In the genomic region with DNA sequence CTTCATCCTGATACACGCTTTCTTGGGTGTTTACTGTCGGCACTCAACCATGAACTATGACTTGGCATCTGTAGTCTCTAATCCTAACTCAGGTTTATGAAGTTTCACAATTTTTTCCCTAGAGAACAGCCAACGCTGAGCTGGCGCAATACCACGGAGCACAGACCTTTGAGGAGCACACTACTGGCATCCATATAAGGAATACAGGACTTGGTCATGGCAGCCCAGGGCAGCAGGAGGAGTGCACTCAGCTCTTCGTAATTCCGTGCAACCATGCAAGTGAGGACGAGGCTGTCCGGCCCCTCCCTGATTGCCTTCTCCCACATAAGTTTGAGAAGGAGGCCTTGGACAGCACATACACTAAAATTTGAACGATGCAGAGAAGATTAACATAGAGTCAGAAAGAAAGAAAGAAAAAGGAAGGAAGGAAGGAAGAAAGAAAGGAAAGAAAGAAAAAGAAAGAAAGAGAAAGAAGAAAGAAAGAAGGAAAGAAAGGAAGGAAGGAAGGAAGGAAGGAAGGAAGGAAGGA, we compare ENCODE assay signal across 11 cellular contexts. TPM values are rescaled to one million over a fixed set of nuclear protein-coding genes. Genes with fewer than 3 reads are reported as not detected.
DNase-seq lines count a peak whose midpoint lies in the region; ATAC-seq and TF ChIP-seq lines count a peak whose summit lies in the region.
"Had no signal": no experiment of that assay in that cellular context is flagged by ENCODE, and none has a peak within 500 bp of the region (broad histone marks: within the 10 kb centered on the region; RNA-seq: fewer than 3 reads in every experiment).

No MANE protein-coding gene starts in this region.

- no peak for ATAC-seq in HG02885 (IDR thresholded peaks at IDR 0.05; ENCODE audit: poor library complexity, unreplicated experiment)
- ATAC-seq: activated CD8-positive, alpha-beta T cell treated with anti-CD3 and anti-CD28 coated beads for 36 hours; stimulated activated naive B cell treated with anti-CD40 and anti-IgM and Interleukin-4, amounts not matched to agents 10 μg/mL and 1 μg/mL and 100 μg/mL, for 72 hours had no signal

- POLR2A ChIA-PET in GM10248 (lab: Yijun Ruan, JAX): no interaction called here

- H3K4me2 ChIP-seq in Karpas-422 (ENCODE audit: low read depth, low read length, poor library complexity, severe bottlenecking): no peak overlapping the region

- H3K9me3 ChIP-seq in Karpas-422 (ENCODE audit: low read length) (no peaks in the 10 kb centered on the region), tibial nerve (no peaks in the 10 kb centered on the region), HAP-1 (no peaks in the 10 kb centered on the region)

- H3K27ac ChIP-seq in Karpas-422 (ENCODE audit: low read length): no peak overlapping the region
- peak overlapping the region in 2 of 4 donors; percentile 27 to 34 for H3K27ac ChIP-seq in tibial nerve

- H3K4me3 ChIP-seq in Karpas-422 (ENCODE audit: low read length) (no peak overlapping the region), cardiac fibroblast (replicated peaks in 1 of 2; ENCODE audit: low read depth in 2 of 2, low read length in 2 of 2) (no peak overlapping the region), tibial nerve (no peak overlapping the region), HAP-1 (no peak overlapping the region)
- H3K4me3 ChIP-seq: skin epidermis had no signal

- H4K20me1 ChIP-seq in Karpas-422 (ENCODE audit: insufficient read depth, low read depth, low read length): no peaks in the 10 kb centered on the region

- H3K27me3 ChIP-seq in Karpas-422 (ENCODE audit: low read length) (no peaks in the 10 kb centered on the region), tibial nerve (no peaks in the 10 kb centered on the region), HAP-1 (ENCODE audit: low read depth) (no peaks in the 10 kb centered on the region)

- CTCF ChIA-PET in GM10248 (lab: Yijun Ruan, JAX): interaction anchor here (0.7 kb wide), 1 partner anchor 20 kb away, joined by 3 read pairs; no protein-coding TSS in a partner anchor

- H3K9ac ChIP-seq in Karpas-422 (ENCODE audit: low read length): no peak overlapping the region

- no peak for TF ChIP-seq CTCF in cardiac fibroblast (IDR thresholded peaks at IDR 0.05; ENCODE audit: low read depth, low read length)
- no peak for TF ChIP-seq CTCF in tibial nerve (IDR thresholded peaks at IDR 0.05)
- TF ChIP-seq CTCF in GM10248 (IDR thresholded peaks at IDR 0.05; ENCODE audit: control extremely low read depth, extremely low read depth, low read depth, missing control alignments): no peak

- H3K9me2 ChIP-seq in Karpas-422 (replicated peaks; ENCODE audit: insufficient read depth, low read length): no peaks in the 10 kb centered on the region

- 72% methylated on average over 10 of the region's 10 CpGs for WGBS in tibial nerve, 2 donors

- peak; percentile 29 for DNase-seq in Karpas-422
- peak; percentile 95 to 97 for DNase-seq in cardiac fibroblast (ENCODE audit: low read depth in 2 of 2)
- peak; percentile 94 for DNase-seq in kidney glomerular epithelial cell (lab: John Stamatoyannopoulos, UW)
- DNase-seq in tibial nerve (ENCODE audit: low spot score in 2 of 2): peak; percentile 64 to 70
- DNase-seq in NCI-H345 treated with DMSO at 0.1 percent for 48 hours (lab: John Stamatoyannopoulos, UW; ENCODE audit: unreplicated experiment): no peak
- DNase-seq in GM10248 (ENCODE audit: extremely low spot score): no peak
- no peak for DNase-seq in HAP-1 (ENCODE audit: low spot score in 2 of 2)
- DNase-seq: activated CD8-positive, alpha-beta T cell treated with anti-CD3 and anti-CD28 coated beads for 36 hours; stimulated activated naive B cell treated with anti-CD40 and anti-IgM and Interleukin-4, amounts not matched to agents 10 μg/mL and 1 μg/mL and 100 μg/mL, for 72 hours had no signal

- H3K36me3 ChIP-seq in Karpas-422 (ENCODE audit: insufficient read depth, low read length): no peaks in the 10 kb centered on the region
- H3K36me3 ChIP-seq in tibial nerve: no peaks in the 10 kb centered on the region
- H3K36me3 ChIP-seq in HAP-1 (replicated peaks): no peaks in the 10 kb centered on the region

- in situ Hi-C loops in HAP-1 (cut with MboI; ENCODE audit: low sequenced_read_pairs): no loop called here

- TF ChIP-seq POLR2A in tibial nerve (IDR thresholded peaks at IDR 0.05): no peak

- H3K79me2 ChIP-seq in Karpas-422 (ENCODE audit: low read length): no peaks in the 10 kb centered on the region

- TF ChIP-seq EP300 in tibial nerve (IDR thresholded peaks at IDR 0.05): peak in 1 of 2 donors; percentile 81

- H2AFZ ChIP-seq in Karpas-422 (ENCODE audit: low read length): no peak overlapping the region

- H3K4me1 ChIP-seq in Karpas-422 (ENCODE audit: low read length): no peaks in the 10 kb centered on the region
- H3K4me1 ChIP-seq in tibial nerve: peaks cover 0 to 42% (median 2%) of the 10 kb centered on the region in 4 donors
- H3K4me1 ChIP-seq in HAP-1: peaks cover 16% of the 10 kb centered on the region

RNA-seq across cellular contexts. Expression of a gene that starts 41.0 kb away (rescaled TPM):
- 30.2 and 53.8 TPM in 2 replicates for total RNA-seq in Karpas-422 (2014; rRNA removed; shearing (Covaris generic); ENCODE audit: low replicate concordance)
- 100 to 1,000 TPM in 2 of 4 donors, 10 to 100 TPM in 2; 73.5 to 117 (median 98.2) TPM for total RNA-seq in tibial nerve

Comparison
In these comparisons a context has a peak if more than half of its experiments do, and no peak if none do; other contexts are left out.
1. DNase-seq: peak in Karpas-422 (single experiment), cardiac fibroblast (2 of 2), kidney glomerular epithelial cell (single experiment) and tibial nerve (2 of 2); none in NCI-H345 treated with DMSO at 0.1 percent for 48 hours (single experiment), GM10248 (single experiment) and HAP-1 (0 of 2).